In genomic region chr4:86184216-86184915, GRCh38 we compare ENCODE assay signal across 16 cellular contexts.
DNase-seq lines count a peak whose midpoint lies in the region; ATAC-seq and TF ChIP-seq lines count a peak whose summit lies in the region.
"Had no signal": no experiment of that assay in that cellular context is flagged by ENCODE, and none has a peak within 500 bp of the region (broad histone marks: within the 10 kb centered on the region; RNA-seq: fewer than 3 reads in every experiment).

No MANE protein-coding gene starts in this region.

- no peaks in the 10 kb centered on the region for H3K36me3 Mint-ChIP-seq in Calu3 (ENCODE audit: insufficient read depth, unreplicated experiment)
- H3K36me3 Mint-ChIP-seq: CD4-positive, CD25-positive, alpha-beta regulatory T cell had no signal

- no peak overlapping the region for H2BK15ac ChIP-seq in neuronal stem cell (ENCODE audit: low read length)

- no peak overlapping the region for H2AFZ ChIP-seq in neuronal stem cell (ENCODE audit: low read length)

- in situ Hi-C loops in astrocyte of the spinal cord (cut with HindIII; ENCODE audit: low sequenced_read_pairs): no loop called here

- H3K27ac Mint-ChIP-seq in Calu3 (ENCODE audit: unreplicated experiment): no peak overlapping the region
- H3K27ac Mint-ChIP-seq: B cell; CD4-positive, CD25-positive, alpha-beta regulatory T cell had no signal

- H2BK12ac ChIP-seq in neuronal stem cell (ENCODE audit: low read length): no peak overlapping the region

- H2BK5ac ChIP-seq in neuronal stem cell (ENCODE audit: low read length): no peak overlapping the region

- H3K9ac ChIP-seq in neuronal stem cell (ENCODE audit: low read depth, low read length, poor library complexity): no peak overlapping the region

- H3K18ac ChIP-seq in neuronal stem cell (ENCODE audit: low read length): no peak overlapping the region

- intact Hi-C loops in Calu3 (cut with micrococcal nuclease; ENCODE audit: unreplicated experiment): loop anchor here (5.0 kb wide), 1 partner anchor 33 kb away; no protein-coding TSS in a partner anchor
- intact Hi-C loops in head of caudate nucleus (cut with DNase I): no loop called here

- H3K9me3 ChIP-seq in neuronal stem cell (replicated peaks in 1 of 2; ENCODE audit: control insufficient read depth in 2 of 2, insufficient read depth in 1 of 2, low read depth in 1 of 2, low read length in 2 of 2): peaks cover 0 to 44% of the 10 kb centered on the region in 2 donors
- H3K9me3 ChIP-seq: HAP-1 had no signal

- 100% methylated on average over 1 of the region's 5 CpGs; no CpG with 5 or more reads in 1 of the 2 donors for WGBS in neuronal stem cell (ENCODE audit: extremely low coverage in 2 of 2, insufficient read length in 2 of 2, insufficient replicate concordance in 1 of 2), 2 donors

- no peak overlapping the region for H4K8ac ChIP-seq in neuronal stem cell (ENCODE audit: low read depth, low read length)

- H4K91ac ChIP-seq in neuronal stem cell (ENCODE audit: low read depth, low read length, poor library complexity): peak overlapping the region; percentile 14

- DNase-seq in GM03348 (ENCODE audit: low spot score): peak; percentile 3
- peak; percentile 19 for DNase-seq in astrocyte of the spinal cord (ENCODE audit: low read depth, low spot score)
- DNase-seq in fibroblast of peridontal ligament (ENCODE audit: extremely low read depth): peak; percentile 66
- no peak for DNase-seq in neuronal stem cell (ENCODE audit: low spot score)
- DNase-seq in Calu3: no peak
- DNase-seq in head of caudate nucleus: no peak
- no peak for DNase-seq in activated gamma-delta T cell (lab: John Stamatoyannopoulos, UW)
- DNase-seq: CD4-positive, CD25-positive, alpha-beta regulatory T cell; NCI-H187; NK-92 treated with Interleukin-12 subunit alpha and Interleukin-12 subunit beta, amount 100 ng/mL, for 24 hours had no signal

- H3K27ac ChIP-seq in neuronal stem cell (replicated peaks; ENCODE audit: low read length): no peak overlapping the region
- H3K27ac ChIP-seq: HL-60, RWPE1 had no signal

- H3K27me3 Mint-ChIP-seq in Calu3 (ENCODE audit: unreplicated experiment): no peaks in the 10 kb centered on the region
- H3K27me3 Mint-ChIP-seq: B cell; CD4-positive, CD25-positive, alpha-beta regulatory T cell had no signal

- no peaks in the 10 kb centered on the region for H3K27me3 ChIP-seq in neuronal stem cell (ENCODE audit: control insufficient read depth in 3 of 3, insufficient read depth in 3 of 3, low read depth in 1 of 3, low read length in 3 of 3)

- H3K23ac ChIP-seq in neuronal stem cell (ENCODE audit: low read depth, low read length, poor library complexity): no peak overlapping the region

- no peak for ATAC-seq in GM21528 (IDR thresholded peaks at IDR 0.05; ENCODE audit: low FRiP score, unreplicated experiment)
- ATAC-seq: A549 had no signal

- H3K4ac ChIP-seq in neuronal stem cell (ENCODE audit: low read length): no peak overlapping the region

- H3K4me2 ChIP-seq in neuronal stem cell (ENCODE audit: insufficient read depth, low read length, poor library complexity, severe bottlenecking): no peak overlapping the region
- H3K4me2 ChIP-seq: A549 had no signal

- H3K4me1 Mint-ChIP-seq in Calu3 (ENCODE audit: low read depth, unreplicated experiment): peaks cover 12% of the 10 kb centered on the region
- H3K4me1 Mint-ChIP-seq: B cell; CD4-positive, CD25-positive, alpha-beta regulatory T cell had no signal

- peaks cover 7 to 67% of the 10 kb centered on the region in 2 donors for H3K36me3 ChIP-seq in neuronal stem cell (replicated peaks in 1 of 2; ENCODE audit: control insufficient read depth in 2 of 2, insufficient read depth in 2 of 2, low read length in 2 of 2)
- H3K36me3 ChIP-seq: HAP-1 had no signal

- TF ChIP-seq CTCF in astrocyte of the spinal cord (IDR thresholded peaks at IDR 0.05; ENCODE audit: low read depth, low read length) (no peak), Calu3 (IDR thresholded peaks at IDR 0.05; ENCODE audit: unreplicated experiment) (no peak)

- no peak overlapping the region for H2BK120ac ChIP-seq in neuronal stem cell (ENCODE audit: low read depth, low read length)

- CTCF ChIA-PET in Calu3 (lab: Charles Lee): no interaction called here

- H3K4me3 ChIP-seq in astrocyte of the spinal cord (ENCODE audit: low read depth, low read length) (no peak overlapping the region), neuronal stem cell (ENCODE audit: low read length in 2 of 2) (no peak overlapping the region)
- H3K4me3 ChIP-seq: A549, HAP-1 had no signal

- no peak overlapping the region for H3K14ac ChIP-seq in neuronal stem cell (ENCODE audit: low read length)

- H3K4me1 ChIP-seq in neuronal stem cell (ENCODE audit: control insufficient read depth in 2 of 2, insufficient read depth in 1 of 2, low read depth in 1 of 2, low read length in 2 of 2): peaks cover 0 to 2% of the 10 kb centered on the region in 2 donors
- H3K4me1 ChIP-seq: HAP-1 had no signal

- no peak overlapping the region for H3K4me3 Mint-ChIP-seq in Calu3 (ENCODE audit: low read depth, unreplicated experiment)
- H3K4me3 Mint-ChIP-seq: B cell; CD4-positive, CD25-positive, alpha-beta regulatory T cell had no signal

- H3K79me1 ChIP-seq in neuronal stem cell (ENCODE audit: low read depth, low read length): peaks cover 3% of the 10 kb centered on the region

- H2AK5ac ChIP-seq in neuronal stem cell (ENCODE audit: low read depth, low read length): no peak overlapping the region

- peaks cover 2% of the 10 kb centered on the region for H3K9me3 Mint-ChIP-seq in Calu3 (ENCODE audit: low read depth, unreplicated experiment)

- no TSS peak for BruUV-seq in Calu3 (replicated peaks; lab: Mats Ljungman, UMichigan)

Comparison
In these comparisons a context has a peak if more than half of its experiments do, and no peak if none do; other contexts are left out.
1. DNase-seq: peak in GM03348 (single experiment), astrocyte of the spinal cord (single experiment) and fibroblast of peridontal ligament (single experiment); none in neuronal stem cell (single experiment), Calu3 (single experiment), head of caudate nucleus (0 of 42) and activated gamma-delta T cell (single experiment).